Comparison of ENCODE assay signal across 8 cellular contexts in genomic region chr12:108122072-108122471, GRCh38. TPM values are rescaled to one million over a fixed set of nuclear protein-coding genes. Genes with fewer than 3 reads are reported as not detected.
"Had no signal": no experiment of that assay in that cellular context is flagged by ENCODE, and none has a peak within 500 bp of the region (broad histone marks: within the 10 kb centered on the region; RNA-seq: fewer than 3 reads in every experiment).

No MANE protein-coding gene starts in this region.

- ATAC-seq: GM12878 had no signal

- DNase-seq: GDM1, GF-D8 had no signal

- H3K4me3 ChIP-seq: GM12878 had no signal

- FAIRE-seq: G401.6, GM12878, GM12891, GM12892, GM18507, GM19239 had no signal

RNA-seq across cellular contexts. Expression of gene WSCD2, which starts 7.0 kb away (rescaled TPM):
- total RNA-seq: GM12878 had no signal
